In the genomic region with DNA sequence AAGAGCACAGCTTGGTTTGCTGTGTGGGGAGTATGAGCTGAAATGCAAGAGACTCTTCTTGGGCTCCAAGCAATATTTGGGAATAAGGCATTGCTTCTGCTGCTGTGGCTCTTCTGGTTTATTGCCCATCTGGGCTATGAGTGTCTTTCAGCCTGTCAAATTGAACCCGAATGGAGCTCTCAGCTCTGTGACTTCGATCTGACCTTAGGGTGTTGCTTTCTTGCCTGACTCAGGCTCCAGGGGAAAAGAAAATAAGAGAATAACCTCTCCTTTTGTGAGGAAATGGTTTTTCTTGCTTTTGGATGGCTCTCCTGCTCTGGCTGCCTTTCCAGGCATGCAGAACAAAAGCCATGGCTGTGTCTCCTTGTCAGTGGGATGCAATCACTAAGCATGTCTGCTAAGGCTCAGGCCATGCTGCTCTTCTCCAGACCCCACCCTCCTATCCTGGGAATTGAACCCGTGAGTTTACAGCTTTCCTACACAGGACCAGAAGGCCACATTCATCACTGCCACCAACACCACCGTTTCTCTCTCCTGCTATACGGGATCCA, we compare ENCODE assay signal across 22 cellular contexts.
"Had no signal": no experiment of that assay in that cellular context is flagged by ENCODE, and none has a peak within 500 bp of the region (broad histone marks: within the 10 kb centered on the region; RNA-seq: fewer than 3 reads in every experiment).

No MANE protein-coding gene starts in this region.

- H3K27me3 Mint-ChIP-seq: activated CD4-positive, alpha-beta memory T cell treated with anti-CD3 and anti-CD28 coated beads, Interleukin-2, amount 10 ng/mL, durations not matched to agents 7 days and 5 days; activated CD4-positive, alpha-beta T cell treated with anti-CD3 and anti-CD28 coated beads, Interleukin-2, amount 10 ng/mL, durations not matched to agents 24 days and 14 days; activated naive CD8-positive, alpha-beta T cell treated with anti-CD3 and anti-CD28 coated beads, Interleukin-2, amount 50 U/mL, for 24 hours; dendritic cell treated with granulocyte-macrophage colony-stimulating factor and Interleukin-4, amounts not matched to agents 40 ng/mL and 50 ng/mL, for 4 days; naive thymus-derived CD4-positive, alpha-beta T cell; progenitor cell of endocrine pancreas; stimulated activated naive CD8-positive, alpha-beta T cell treated with anti-CD3 and anti-CD28 coated beads, Interleukin-15, Interleukin-2, amounts not matched to agents 100 ng/mL and 50 ng/mL, for 24 hours had no signal

- H3K4me3 ChIP-seq: heart left ventricle, lower lobe of right lung, uterus had no signal

- ATAC-seq: activated naive CD8-positive, alpha-beta T cell treated with anti-CD3 and anti-CD28 coated beads, Interleukin-2, amount 50 U/mL, for 24 hours; lower lobe of right lung; naive thymus-derived CD4-positive, alpha-beta T cell had no signal

- H3K4me1 Mint-ChIP-seq: activated CD4-positive, alpha-beta memory T cell treated with anti-CD3 and anti-CD28 coated beads, Interleukin-2, amount 10 ng/mL, durations not matched to agents 7 days and 5 days; activated CD4-positive, alpha-beta T cell treated with anti-CD3 and anti-CD28 coated beads, Interleukin-2, amount 10 ng/mL, durations not matched to agents 24 days and 14 days; activated naive CD8-positive, alpha-beta T cell treated with anti-CD3 and anti-CD28 coated beads, Interleukin-2, amount 50 U/mL, for 24 hours; brain; naive thymus-derived CD4-positive, alpha-beta T cell; neural crest cell had no signal

- H3K27me3 ChIP-seq: heart left ventricle, uterus had no signal

- H3K36me3 ChIP-seq: heart left ventricle, lower lobe of right lung, uterus had no signal

- DNase-seq: activated CD4-positive, alpha-beta memory T cell treated with anti-CD3 and anti-CD28 coated beads, Interleukin-2, amount 10 ng/mL, durations not matched to agents 7 days and 5 days; activated CD4-positive, alpha-beta T cell treated with anti-CD3 and anti-CD28 coated beads, Interleukin-2, amount 10 ng/mL, durations not matched to agents 24 days and 14 days; activated gamma-delta T cell; activated naive CD4-positive, alpha-beta T cell treated with anti-CD3 and anti-CD28 coated beads, Interleukin-2, amount 50 U/mL, for 16 hours; activated naive CD8-positive, alpha-beta T cell treated with anti-CD3 and anti-CD28 coated beads, Interleukin-2, amount 50 U/mL, for 24 hours; anterior cingulate cortex; caudate nucleus; effector CD8-positive, alpha-beta T cell; heart left ventricle; lower lobe of right lung; naive thymus-derived CD4-positive, alpha-beta T cell; retina; stimulated activated CD4-positive, alpha-beta T cell treated with anti-CD3 and anti-CD28 coated beads, Interleukin-12 subunit alpha, Interleukin-12 subunit beta, amount 100 ng/mL, for 4 hours; SW 1271; T-helper 2 cell; trophoblast cell had no signal

- H3K27ac ChIP-seq: heart left ventricle, lower lobe of right lung, uterus had no signal

- H3K9me3 Mint-ChIP-seq: activated CD4-positive, alpha-beta memory T cell treated with anti-CD3 and anti-CD28 coated beads, Interleukin-2, amount 10 ng/mL, durations not matched to agents 7 days and 5 days; activated CD4-positive, alpha-beta T cell treated with anti-CD3 and anti-CD28 coated beads, Interleukin-2, amount 10 ng/mL, durations not matched to agents 24 days and 14 days had no signal

- H3K27ac Mint-ChIP-seq: activated CD4-positive, alpha-beta memory T cell treated with anti-CD3 and anti-CD28 coated beads, Interleukin-2, amount 10 ng/mL, durations not matched to agents 7 days and 5 days; activated CD4-positive, alpha-beta T cell treated with anti-CD3 and anti-CD28 coated beads, Interleukin-2, amount 10 ng/mL, durations not matched to agents 24 days and 14 days; activated naive CD8-positive, alpha-beta T cell treated with anti-CD3 and anti-CD28 coated beads, Interleukin-2, amount 50 U/mL, for 24 hours; brain; dendritic cell treated with granulocyte-macrophage colony-stimulating factor and Interleukin-4, amounts not matched to agents 40 ng/mL and 50 ng/mL, for 4 days; naive thymus-derived CD4-positive, alpha-beta T cell; progenitor cell of endocrine pancreas; stimulated activated naive CD8-positive, alpha-beta T cell treated with anti-CD3 and anti-CD28 coated beads, Interleukin-15, Interleukin-2, amounts not matched to agents 100 ng/mL and 50 ng/mL, for 24 hours had no signal

- H3K9me3 ChIP-seq: uterus had no signal

- H3K4me1 ChIP-seq: lower lobe of right lung, uterus had no signal

- H3K4me3 Mint-ChIP-seq: activated CD4-positive, alpha-beta memory T cell treated with anti-CD3 and anti-CD28 coated beads, Interleukin-2, amount 10 ng/mL, durations not matched to agents 7 days and 5 days; activated CD4-positive, alpha-beta T cell treated with anti-CD3 and anti-CD28 coated beads, Interleukin-2, amount 10 ng/mL, durations not matched to agents 24 days and 14 days; activated naive CD8-positive, alpha-beta T cell treated with anti-CD3 and anti-CD28 coated beads, Interleukin-2, amount 50 U/mL, for 24 hours; brain; dendritic cell treated with granulocyte-macrophage colony-stimulating factor and Interleukin-4, amounts not matched to agents 40 ng/mL and 50 ng/mL, for 4 days; naive thymus-derived CD4-positive, alpha-beta T cell; neural crest cell; stimulated activated naive CD8-positive, alpha-beta T cell treated with anti-CD3 and anti-CD28 coated beads, Interleukin-15, Interleukin-2, amounts not matched to agents 100 ng/mL and 50 ng/mL, for 24 hours had no signal

- H3K36me3 Mint-ChIP-seq: brain; naive thymus-derived CD4-positive, alpha-beta T cell had no signal
